ENCODE assay signal across 8 cellular contexts in the genomic region with DNA sequence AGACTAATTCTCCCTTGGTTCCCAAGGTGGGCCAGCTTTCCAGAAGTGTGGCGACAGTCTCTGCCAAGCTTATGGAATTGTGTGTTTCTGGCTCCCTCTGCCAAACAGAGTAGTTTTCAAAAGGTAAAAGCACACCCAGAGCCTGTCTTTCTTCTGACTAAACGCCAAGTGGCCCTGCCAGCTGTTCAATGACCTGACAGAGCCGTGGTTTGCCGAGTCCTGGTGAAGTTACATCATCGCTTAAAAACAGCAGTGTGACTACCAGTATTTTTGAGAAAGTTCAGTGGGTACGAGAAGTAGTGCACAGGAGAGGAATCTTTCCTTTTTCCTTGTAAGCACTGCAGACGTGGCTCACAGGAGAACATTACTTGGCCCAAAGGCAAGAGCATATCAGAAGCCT. TPM values are rescaled to one million over a fixed set of nuclear protein-coding genes. Genes with fewer than 3 reads are reported as not detected.
DNase-seq lines count a peak whose midpoint lies in the region; ATAC-seq and TF ChIP-seq lines count a peak whose summit lies in the region.

No MANE protein-coding gene starts in this region.

- H3K4me3 ChIP-seq in BJ (ENCODE audit: low read depth, low read length) (no peak overlapping the region), KMS-11 (IDR thresholded peaks at IDR 0.05; ENCODE audit: insufficient read depth, low read depth, low read length) (no peak overlapping the region), suprapubic skin (peak overlapping the region; percentile 78)

- no peaks in the 10 kb centered on the region for H4K20me1 ChIP-seq in KMS-11 (ENCODE audit: insufficient read depth)

- peak; percentile 65 for DNase-seq in BJ (ENCODE audit: low read depth)
- peak; percentile 93 for DNase-seq in astrocyte of the hippocampus (ENCODE audit: low read depth, low spot score)
- DNase-seq in kidney tubule cell (ENCODE audit: low spot score), result peak; percentile 91
- DNase-seq in suprapubic skin (ENCODE audit: low spot score in 2 of 2), result peak; percentile 88 to 90

- H3K9ac ChIP-seq in KMS-11, result no peak overlapping the region

- POLR2A ChIA-PET in BJ (lab: Charles Lee), result no interaction called here

- H3K27me3 ChIP-seq in BJ (ENCODE audit: control insufficient read depth, insufficient read depth, low read length) (no peaks in the 10 kb centered on the region), KMS-11 (ENCODE audit: insufficient read depth, low read depth) (no peaks in the 10 kb centered on the region), suprapubic skin (no peaks in the 10 kb centered on the region)

- H3K4me2 ChIP-seq in KMS-11, result peak overlapping the region; percentile 94; the same call in 1 of the 2 replicates

- H3K36me3 ChIP-seq in BJ (ENCODE audit: control insufficient read depth, insufficient read depth, low read length), result no peaks in the 10 kb centered on the region
- no peaks in the 10 kb centered on the region for H3K36me3 ChIP-seq in KMS-11 (ENCODE audit: insufficient read depth)
- H3K36me3 ChIP-seq in suprapubic skin, result no peaks in the 10 kb centered on the region

- H3K4me1 ChIP-seq in KMS-11 (ENCODE audit: low read depth, poor library complexity, severe bottlenecking) (peaks cover 24% of the 10 kb centered on the region), suprapubic skin (peaks cover 81% of the 10 kb centered on the region)

- ATAC-seq in GM21576 (IDR thresholded peaks at IDR 0.05; ENCODE audit: unreplicated experiment) (no peak), HG03108 (IDR thresholded peaks at IDR 0.05; ENCODE audit: unreplicated experiment) (no peak), HG03521 (IDR thresholded peaks at IDR 0.05; ENCODE audit: unreplicated experiment) (no peak)

- peaks cover 29% of the 10 kb centered on the region for H3K79me2 ChIP-seq in KMS-11 (ENCODE audit: insufficient read depth, low read depth)

- H3K27ac ChIP-seq in KMS-11 (no peak overlapping the region), suprapubic skin (peak overlapping the region; percentile 99)

- TF ChIP-seq POLR2A in suprapubic skin (IDR thresholded peaks at IDR 0.05), result no peak

- no peak for TF ChIP-seq EP300 in suprapubic skin (IDR thresholded peaks at IDR 0.05)

- CTCF ChIA-PET in BJ (lab: Yijun Ruan, JAX), result interaction anchor here (0.7 to 1.4 kb wide), 2 partner anchors 24 to 70 kb away, joined by 3 read pairs; no protein-coding TSS in a partner anchor

- WGBS in suprapubic skin, result 31% methylated on average over 6 of the region's 7 CpGs

- H3K9me3 ChIP-seq in suprapubic skin, result no peaks in the 10 kb centered on the region

- TF ChIP-seq CTCF in BJ (IDR thresholded peaks at IDR 0.05; ENCODE audit: insufficient read depth, low read depth, low read length), result no peak
- no peak for TF ChIP-seq CTCF in KMS-11 (conservative IDR thresholded peaks at IDR 0.05; ENCODE audit: low read depth, low read length)
- no peak for TF ChIP-seq CTCF in suprapubic skin (IDR thresholded peaks at IDR 0.05)

- H2AFZ ChIP-seq in KMS-11 (ENCODE audit: low read depth), result no peak overlapping the region

RNA-seq across cellular contexts. Expression of gene PER2, which starts 1.9 kb away (rescaled TPM):
- 2.6 and 3.1 TPM in 2 replicates for polyA plus RNA-seq in BJ (2011; rRNA removed)
- polyA minus RNA-seq in BJ (2011; rRNA and poly(A)+ RNA removed), result 6.2 and 7.5 TPM in 2 replicates
- 100 to 1,000 TPM in 1 of 4 donors, 10 to 100 TPM in 3; 24.3 to 105 (median 85.9) TPM for total RNA-seq in suprapubic skin

RNA-seq across cellular contexts. Expression of gene TRAF3IP1, which starts 33.8 kb away (rescaled TPM):
- 4.9 and 5.8 TPM in 2 replicates for polyA plus RNA-seq in BJ (2011; rRNA removed)
- 7.4 and 9.6 TPM in 2 replicates for polyA minus RNA-seq in BJ (2011; rRNA and poly(A)+ RNA removed)
- 10 to 100 TPM; 10.2 to 15.4 (median 10.6) TPM for total RNA-seq in suprapubic skin

RNA-seq across cellular contexts. Expression of gene HES6, which starts 46.7 kb away (rescaled TPM):
- 0.93 and 1.7 TPM in 2 replicates for polyA plus RNA-seq in BJ (2011; rRNA removed)
- 0.33 TPM in 1 of 2 replicates, not detected in the other for polyA minus RNA-seq in BJ (2011; rRNA and poly(A)+ RNA removed)
- 1 to 10 TPM; 4.0 to 10.0 (median 7.0) TPM for total RNA-seq in suprapubic skin
